ENCODE assay signal across 31 cellular contexts in genomic region chr1:16992675-16993074, GRCh38. TPM values are rescaled to one million over a fixed set of nuclear protein-coding genes. Genes with fewer than 3 reads are reported as not detected.
"Had no signal": no experiment of that assay in that cellular context is flagged by ENCODE, and none has a peak within 500 bp of the region (broad histone marks: within the 10 kb centered on the region; RNA-seq: fewer than 3 reads in every experiment).

No MANE protein-coding gene starts in this region.

- H3K9me3 Mint-ChIP-seq: naive thymus-derived CD4-positive, alpha-beta T cell; natural killer cell; nephron; stimulated activated memory B cell treated with anti-CD40 and anti-IgM and Interleukin-4, amounts not matched to agents 10 μg/mL and 1 μg/mL and 100 μg/mL, for 72 hours; stimulated activated naive CD8-positive, alpha-beta T cell treated with anti-CD3 and anti-CD28 coated beads, Interleukin-15, amount 100 ng/mL, for 72 hours; type B pancreatic cell had no signal

- H3K27ac ChIP-seq: ovary, parathyroid adenoma, psoas muscle, skin epidermis, spleen, suprapubic skin, testis, tibial artery, transverse colon, upper lobe of right lung, uterus had no signal

- H3K79me2 ChIP-seq: parathyroid adenoma had no signal

- ATAC-seq: naive thymus-derived CD4-positive, alpha-beta T cell; natural killer cell; right cardiac atrium; sciatic nerve; stimulated activated memory B cell treated with anti-CD40 and anti-IgM and Interleukin-4, amounts not matched to agents 10 μg/mL and 1 μg/mL and 100 μg/mL, for 72 hours; stimulated activated naive CD8-positive, alpha-beta T cell treated with anti-CD3 and anti-CD28 coated beads, Interleukin-15, amount 100 ng/mL, for 72 hours; stimulated activated naive CD8-positive, alpha-beta T cell treated with anti-CD3 and anti-CD28 coated beads, Interleukin-15, Interleukin-2, amounts not matched to agents 100 U/mL and 50 U/mL, for 24 hours; upper lobe of right lung had no signal

- DNase-seq: naive thymus-derived CD4-positive, alpha-beta T cell; natural killer cell; occipital lobe; ovary; posterior cingulate gyrus; psoas muscle; right cardiac atrium; spleen; stimulated activated CD4-positive, alpha-beta T cell treated with anti-CD3 and anti-CD28 coated beads, Interleukin-12 subunit alpha, Interleukin-12 subunit beta, amount 100 ng/mL, for 4 hours; stimulated activated CD4-positive, alpha-beta T cell treated with anti-CD3 and anti-CD28 coated beads, Interleukin-1b, Interleukin-23, amount 100 ng/mL, for 48 hours; stimulated activated CD4-positive, alpha-beta T cell treated with anti-CD3 and anti-CD28 coated beads, Interleukin-4, amount 100 ng/mL, for 1 hour; stimulated activated CD4-positive, alpha-beta T cell treated with anti-CD3 and anti-CD28 coated beads, Interleukin-4, amount 100 ng/mL, for 4 hours; stimulated activated CD8-positive, alpha-beta memory T cell treated with anti-CD3 and anti-CD28 coated beads, Interleukin-4, amount 100 ng/mL, for 48 hours; stimulated activated naive CD4-positive, alpha-beta T cell; stimulated activated naive CD8-positive, alpha-beta T cell treated with anti-CD3 and anti-CD28 coated beads, Interleukin-15, amount 100 ng/mL, for 72 hours; stimulated activated naive CD8-positive, alpha-beta T cell treated with anti-CD3 and anti-CD28 coated beads, Interleukin-15, Interleukin-2, amounts not matched to agents 100 U/mL and 50 U/mL, for 24 hours; substantia nigra; testis; tibial artery; transverse colon; upper lobe of right lung; uterus had no signal

- H3K9ac ChIP-seq: parathyroid adenoma had no signal

- H3K27me3 ChIP-seq: ovary, spleen, suprapubic skin, testis, tibial artery, transverse colon, upper lobe of right lung, uterus had no signal

- H3K4me3 Mint-ChIP-seq: naive thymus-derived CD4-positive, alpha-beta T cell; natural killer cell; nephron; stimulated activated memory B cell treated with anti-CD40 and anti-IgM and Interleukin-4, amounts not matched to agents 10 μg/mL and 1 μg/mL and 100 μg/mL, for 72 hours; stimulated activated naive CD8-positive, alpha-beta T cell treated with anti-CD3 and anti-CD28 coated beads, Interleukin-15, amount 100 ng/mL, for 72 hours; type B pancreatic cell had no signal

- H3K4me1 ChIP-seq: parathyroid adenoma, psoas muscle, spleen, suprapubic skin, testis, tibial artery, transverse colon, upper lobe of right lung, uterus had no signal

- H2AFZ ChIP-seq: parathyroid adenoma had no signal

- H3K36me3 Mint-ChIP-seq: natural killer cell, type B pancreatic cell had no signal

- H3K27me3 Mint-ChIP-seq: naive thymus-derived CD4-positive, alpha-beta T cell; progenitor cell of endocrine pancreas; stimulated activated memory B cell treated with anti-CD40 and anti-IgM and Interleukin-4, amounts not matched to agents 10 μg/mL and 1 μg/mL and 100 μg/mL, for 72 hours; stimulated activated naive CD8-positive, alpha-beta T cell treated with anti-CD3 and anti-CD28 coated beads, Interleukin-15, amount 100 ng/mL, for 72 hours; type B pancreatic cell had no signal

- H3K4me3 ChIP-seq: ovary, psoas muscle, skin epidermis, smooth muscle cell, spleen, suprapubic skin, testis, tibial artery, transverse colon, upper lobe of right lung, uterus had no signal

- H3K4me1 Mint-ChIP-seq: naive thymus-derived CD4-positive, alpha-beta T cell; natural killer cell; nephron; stimulated activated memory B cell treated with anti-CD40 and anti-IgM and Interleukin-4, amounts not matched to agents 10 μg/mL and 1 μg/mL and 100 μg/mL, for 72 hours; stimulated activated naive CD8-positive, alpha-beta T cell treated with anti-CD3 and anti-CD28 coated beads, Interleukin-15, amount 100 ng/mL, for 72 hours had no signal

- H3K4me2 ChIP-seq: smooth muscle cell had no signal

- H3K9me3 ChIP-seq: ovary, psoas muscle, spleen, suprapubic skin, testis, tibial artery, transverse colon, upper lobe of right lung, uterus had no signal

- H3K27ac Mint-ChIP-seq: naive thymus-derived CD4-positive, alpha-beta T cell; natural killer cell; nephron; progenitor cell of endocrine pancreas; stimulated activated memory B cell treated with anti-CD40 and anti-IgM and Interleukin-4, amounts not matched to agents 10 μg/mL and 1 μg/mL and 100 μg/mL, for 72 hours; stimulated activated naive CD8-positive, alpha-beta T cell treated with anti-CD3 and anti-CD28 coated beads, Interleukin-15, amount 100 ng/mL, for 72 hours; type B pancreatic cell had no signal

- H3K36me3 ChIP-seq: ovary, uterus had no signal

RNA-seq across cellular contexts. Expression of gene MFAP2, which starts 12.3 kb away (rescaled TPM):
- total RNA-seq: naive thymus-derived CD4-positive, alpha-beta T cell had no signal
